ENCODE assay signal across 33 cellular contexts in genomic region chr2:121470917-121471316, GRCh38. TPM values are rescaled to one million over a fixed set of nuclear protein-coding genes. Genes with fewer than 3 reads are reported as not detected.
"Had no signal": no experiment of that assay in that cellular context is flagged by ENCODE, and none has a peak within 500 bp of the region (broad histone marks: within the 10 kb centered on the region; RNA-seq: fewer than 3 reads in every experiment).

No MANE protein-coding gene starts in this region.

- H3K27ac Mint-ChIP-seq: activated CD4-positive, alpha-beta T cell treated with anti-CD3 and anti-CD28 coated beads for 36 hours; activated CD8-positive, alpha-beta T cell treated with anti-CD3 and anti-CD28 coated beads, Interleukin-2, amount 10 ng/mL, durations not matched to agents 7 days and 5 days; activated naive CD4-positive, alpha-beta T cell treated with anti-CD3 and anti-CD28 coated beads for 36 hours; activated naive CD8-positive, alpha-beta T cell treated with anti-CD3 and anti-CD28 coated beads for 36 hours; nephron progenitor cell; T-helper 2 cell treated with Interferon-gamma antibody and Interleukin-4, amounts not matched to agents 5 μg/mL and 100 μg/mL, for 36 hours had no signal

- H3K27ac ChIP-seq: adrenal gland, esophagus muscularis mucosa, foreskin keratinocyte, heart left ventricle, lower lobe of right lung, parathyroid adenoma, psoas muscle, sigmoid colon, stomach, tibial artery, upper lobe of right lung had no signal

- H3K4me1 ChIP-seq: lower lobe of right lung had no signal

- H3K27me3 ChIP-seq: adrenal gland, cardiac muscle cell, esophagus muscularis mucosa, foreskin keratinocyte, heart left ventricle, sigmoid colon, stomach, tibial artery, upper lobe of right lung had no signal

- H3K9me3 Mint-ChIP-seq: activated naive CD4-positive, alpha-beta T cell treated with anti-CD3 and anti-CD28 coated beads for 36 hours; activated naive CD8-positive, alpha-beta T cell treated with anti-CD3 and anti-CD28 coated beads for 36 hours; brain; stimulated activated effector memory CD8-positive, alpha-beta T cell treated with anti-CD3 and anti-CD28 coated beads, Interleukin-12 subunit alpha, Interleukin-12 subunit beta, amount 100 ng/mL, for 72 hours had no signal

- H3K9ac ChIP-seq: parathyroid adenoma had no signal

- H3K9me3 ChIP-seq: adrenal gland, esophagus muscularis mucosa, heart left ventricle, lower lobe of right lung, mucosa of descending colon, psoas muscle, sigmoid colon, stomach, tibial artery, upper lobe of right lung had no signal

- H3K4me3 ChIP-seq: adrenal gland, cardiac muscle cell, esophagus muscularis mucosa, heart left ventricle, lower lobe of right lung, mucosa of descending colon, psoas muscle, sigmoid colon, stomach, tibial artery, upper lobe of right lung had no signal

- DNase-seq: activated CD4-positive, alpha-beta T cell treated with anti-CD3 and anti-CD28 coated beads for 36 hours; activated CD4-positive, CD25-positive, alpha-beta regulatory T cell; activated CD8-positive, alpha-beta T cell treated with anti-CD3 and anti-CD28 coated beads, Interleukin-2, amount 10 ng/mL, durations not matched to agents 7 days and 5 days; activated effector memory CD4-positive, alpha-beta T cell treated with Interleukin-2 at 50 U/mL for 16 hours; activated naive CD4-positive, alpha-beta T cell treated with anti-CD3 and anti-CD28 coated beads for 36 hours; activated naive CD8-positive, alpha-beta T cell treated with anti-CD3 and anti-CD28 coated beads for 36 hours; adrenal gland; aorta; cortex of kidney; foreskin keratinocyte; heart left ventricle; hypothalamus; kidney glomerular epithelial cell; lower lobe of right lung; mucosa of descending colon; nephron progenitor cell; psoas muscle; sigmoid colon; small intestine; stimulated activated CD4-positive, alpha-beta T cell treated with anti-CD3 and anti-CD28 coated beads, Interleukin-4, amount 100 ng/mL, for 24 hours; stomach; T-helper 1 cell; tibial artery; upper lobe of right lung had no signal

- H3K27me3 Mint-ChIP-seq: activated CD4-positive, alpha-beta T cell treated with anti-CD3 and anti-CD28 coated beads for 36 hours; activated naive CD8-positive, alpha-beta T cell treated with anti-CD3 and anti-CD28 coated beads for 36 hours; brain had no signal

- H3K4me3 Mint-ChIP-seq: activated CD4-positive, alpha-beta T cell treated with anti-CD3 and anti-CD28 coated beads for 36 hours; activated CD8-positive, alpha-beta T cell treated with anti-CD3 and anti-CD28 coated beads, Interleukin-2, amount 10 ng/mL, durations not matched to agents 7 days and 5 days; activated naive CD4-positive, alpha-beta T cell treated with anti-CD3 and anti-CD28 coated beads for 36 hours; activated naive CD8-positive, alpha-beta T cell treated with anti-CD3 and anti-CD28 coated beads for 36 hours; nephron progenitor cell; stimulated activated effector memory CD8-positive, alpha-beta T cell treated with anti-CD3 and anti-CD28 coated beads, Interleukin-12 subunit alpha, Interleukin-12 subunit beta, amount 100 ng/mL, for 72 hours; T-helper 2 cell treated with Interferon-gamma antibody and Interleukin-4, amounts not matched to agents 5 μg/mL and 100 μg/mL, for 36 hours had no signal

- ATAC-seq: activated CD4-positive, alpha-beta T cell treated with anti-CD3 and anti-CD28 coated beads for 36 hours; activated CD8-positive, alpha-beta T cell treated with anti-CD3 and anti-CD28 coated beads, Interleukin-2, amount 10 ng/mL, durations not matched to agents 7 days and 5 days; foreskin keratinocyte; heart left ventricle; left lobe of liver; lower lobe of right lung; mucosa of descending colon; psoas muscle; stimulated activated effector memory CD8-positive, alpha-beta T cell treated with anti-CD3 and anti-CD28 coated beads, Interleukin-12 subunit alpha, Interleukin-12 subunit beta, amount 100 ng/mL, for 72 hours; upper lobe of right lung had no signal

RNA-seq across cellular contexts. Expression of gene RNU4ATAC, which starts 59.8 kb away (rescaled TPM):
- total RNA-seq: activated CD4-positive, alpha-beta T cell treated with anti-CD3 and anti-CD28 coated beads for 36 hours; activated CD8-positive, alpha-beta T cell treated with anti-CD3 and anti-CD28 coated beads, Interleukin-2, amount 10 ng/mL, durations not matched to agents 7 days and 5 days; activated naive CD4-positive, alpha-beta T cell treated with anti-CD3 and anti-CD28 coated beads for 36 hours; activated naive CD8-positive, alpha-beta T cell treated with anti-CD3 and anti-CD28 coated beads for 36 hours; adrenal gland; aorta; cardiac muscle cell; esophagus muscularis mucosa; foreskin keratinocyte; heart left ventricle; left lobe of liver; mesenteric fat pad; myocyte; psoas muscle; sigmoid colon; upper lobe of right lung had no signal
